In the genomic region with DNA sequence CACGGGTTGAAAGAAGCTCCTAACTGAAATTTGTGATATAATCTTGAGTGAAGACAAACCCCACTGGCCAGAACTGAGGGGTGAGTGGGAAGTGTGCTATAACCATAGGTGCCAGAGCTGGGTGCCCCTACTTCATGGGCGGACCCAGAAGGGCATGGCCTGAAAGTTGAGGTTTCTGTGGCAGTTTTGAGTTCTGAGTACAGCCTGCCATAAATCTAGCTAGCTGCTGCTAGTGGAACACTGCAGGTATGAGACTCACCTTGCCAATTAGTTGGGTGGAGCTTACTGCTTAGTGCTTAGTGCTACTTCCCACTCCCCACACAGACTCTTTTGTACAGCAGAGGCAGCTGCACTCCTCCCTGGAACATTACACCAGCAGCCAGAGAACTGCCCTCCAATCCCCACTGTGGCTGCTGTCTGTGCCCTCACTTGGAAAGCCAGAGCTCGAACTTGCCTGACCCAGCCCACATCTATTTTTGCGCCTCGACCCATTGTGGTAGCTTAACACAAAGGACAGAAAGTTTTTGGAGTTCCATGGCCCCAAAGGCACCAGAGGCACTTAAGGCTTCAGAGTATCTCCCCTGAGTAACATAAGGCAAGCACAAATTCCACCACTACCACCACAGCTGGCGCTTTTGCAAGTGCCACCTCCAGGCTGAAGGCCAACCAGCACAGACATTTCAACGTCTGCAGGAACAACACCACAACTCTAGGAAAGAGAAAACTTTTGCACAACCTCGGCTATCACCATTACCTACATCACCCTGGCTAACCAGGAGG, we compare ENCODE assay signal across 14 cellular contexts. TPM values are rescaled to one million over a fixed set of nuclear protein-coding genes. Genes with fewer than 3 reads are reported as not detected.
A peak's percentile ranks its signal among the peaks of the same experiment; 100 is the strongest.
DNase-seq lines count a peak whose midpoint lies in the region; ATAC-seq and TF ChIP-seq lines count a peak whose summit lies in the region.
"Had no signal": no experiment of that assay in that cellular context is flagged by ENCODE, and none has a peak within 500 bp of the region (broad histone marks: within the 10 kb centered on the region; RNA-seq: fewer than 3 reads in every experiment).

No MANE protein-coding gene starts in this region.

- TF ChIP-seq CTCF in type B pancreatic cell (conservative IDR thresholded peaks at IDR 0.05) (no peak), osteocyte (IDR thresholded peaks at IDR 0.05) (no peak)

- no peaks in the 10 kb centered on the region for H3K9me3 ChIP-seq in effector memory CD4-positive, alpha-beta T cell (ENCODE audit: control insufficient read depth, low read length)

- no peaks in the 10 kb centered on the region for H3K36me3 ChIP-seq in effector memory CD4-positive, alpha-beta T cell (ENCODE audit: control insufficient read depth, insufficient read depth, low read length)

- H3K4me1 ChIP-seq in effector memory CD4-positive, alpha-beta T cell (ENCODE audit: control insufficient read depth, insufficient read depth, low read length, poor library complexity, severe bottlenecking) = peaks cover 31% of the 10 kb centered on the region

- no peak for ATAC-seq in HG02588 (IDR thresholded peaks at IDR 0.05; ENCODE audit: unreplicated experiment)

- peaks cover 9% of the 10 kb centered on the region for H3K4me1 Mint-ChIP-seq in type B pancreatic cell (ENCODE audit: unreplicated experiment)
- peaks cover 23% of the 10 kb centered on the region for H3K4me1 Mint-ChIP-seq in osteocyte (ENCODE audit: unreplicated experiment)

- peak overlapping the region; percentile 27 for H3K4me3 ChIP-seq in effector memory CD4-positive, alpha-beta T cell (ENCODE audit: insufficient read depth, low read depth, low read length, poor library complexity, severe bottlenecking)

- peaks cover 3% of the 10 kb centered on the region for H3K27me3 Mint-ChIP-seq in type B pancreatic cell
- H3K27me3 Mint-ChIP-seq in osteocyte (ENCODE audit: unreplicated experiment) = no peaks in the 10 kb centered on the region

- H3K36me3 Mint-ChIP-seq in type B pancreatic cell (no peaks in the 10 kb centered on the region), osteocyte (ENCODE audit: unreplicated experiment) (no peaks in the 10 kb centered on the region)

- peak overlapping the region; percentile 64 for H3K27ac Mint-ChIP-seq in type B pancreatic cell
- H3K27ac Mint-ChIP-seq in osteocyte (ENCODE audit: unreplicated experiment) = no peak overlapping the region

- H3K27ac ChIP-seq in effector memory CD4-positive, alpha-beta T cell (ENCODE audit: insufficient read depth, low read length, poor library complexity, severe bottlenecking) = peak overlapping the region; percentile 58

- H3K27me3 ChIP-seq in effector memory CD4-positive, alpha-beta T cell (replicated peaks; ENCODE audit: control insufficient read depth, insufficient read depth, low read length, poor library complexity, severe bottlenecking) = no peaks in the 10 kb centered on the region

- H3K9me3 Mint-ChIP-seq in type B pancreatic cell = no peaks in the 10 kb centered on the region
- peaks cover 7% of the 10 kb centered on the region for H3K9me3 Mint-ChIP-seq in osteocyte (ENCODE audit: unreplicated experiment)

- H3K4me3 Mint-ChIP-seq in type B pancreatic cell (no peak overlapping the region), osteocyte (ENCODE audit: unreplicated experiment) (no peak overlapping the region)

- peak; percentile 21 for DNase-seq in stimulated activated CD4-positive, alpha-beta T cell treated with anti-CD3 and anti-CD28 coated beads, Interleukin-15, amount 100 ng/mL, for 24 hours
- no peak for DNase-seq in stimulated activated CD4-positive, alpha-beta T cell treated with anti-CD3 and anti-CD28 coated beads, Interleukin-4, amount 100 ng/mL, for 24 hours
- DNase-seq in SW480 (ENCODE audit: low spot score) (peak; percentile 34), type B pancreatic cell (ENCODE audit: extremely low spot score, unreplicated experiment) (no peak), osteocyte (ENCODE audit: extremely low spot score, unreplicated experiment) (no peak), NCI-H2107 (lab: John Stamatoyannopoulos, UW) (no peak)
- DNase-seq in effector memory CD4-positive, alpha-beta T cell = no peak
- DNase-seq: foreskin fibroblast; GDM1; KG1; midbrain; retina; stimulated activated CD4-positive, alpha-beta T cell treated with anti-CD3 and anti-CD28 coated beads, Interleukin-2, amount 100 ng/mL, for 48 hours had no signal

RNA-seq across cellular contexts. Expression of gene PTGER4, which starts 27.1 kb away (rescaled TPM):
- total RNA-seq in type B pancreatic cell (ENCODE audit: low replicate concordance) = 8.0 and 12.0 TPM in 2 replicates
- total RNA-seq in osteocyte = 68.0 and 70.0 TPM in 2 replicates

Comparison
In these comparisons a context has a peak if more than half of its experiments do, and no peak if none do; other contexts are left out.
1. DNase-seq: peak in stimulated activated CD4-positive, alpha-beta T cell treated with anti-CD3 and anti-CD28 coated beads, Interleukin-15, amount 100 ng/mL, for 24 hours (single experiment) and SW480 (single experiment); none in stimulated activated CD4-positive, alpha-beta T cell treated with anti-CD3 and anti-CD28 coated beads, Interleukin-4, amount 100 ng/mL, for 24 hours (single experiment), effector memory CD4-positive, alpha-beta T cell (0 of 3), type B pancreatic cell (single experiment), osteocyte (single experiment) and NCI-H2107 (single experiment).